Comparison of ENCODE assay signal across 16 cellular contexts in genomic region chr22:24514241-24515024, GRCh38. TPM values are rescaled to one million over a fixed set of nuclear protein-coding genes. Genes with fewer than 3 reads are reported as not detected.
DNase-seq lines count a peak whose midpoint lies in the region; ATAC-seq, FAIRE-seq and TF ChIP-seq lines count a peak whose summit lies in the region.
"Had no signal": no experiment of that assay in that cellular context is flagged by ENCODE, and none has a peak within 500 bp of the region (broad histone marks: within the 10 kb centered on the region; RNA-seq: fewer than 3 reads in every experiment).

No MANE protein-coding gene starts in this region.

- H3K27me3 ChIP-seq in pancreas: no peaks in the 10 kb centered on the region

- WGBS in pancreas, 2 donors: 27 to 31% methylated on average over 14 of the region's 14 CpGs

- H3K4me1 Mint-ChIP-seq in activated B cell treated with CpG ODN at 0.5 μM for 24 hours: peaks cover 50% of the 10 kb centered on the region
- peaks cover 29% of the 10 kb centered on the region for H3K4me1 Mint-ChIP-seq in activated naive CD8-positive, alpha-beta T cell treated with anti-CD3 and anti-CD28 coated beads, Interleukin-2, amount 50 U/mL, for 24 hours

- H3K27me3 Mint-ChIP-seq in activated B cell treated with CpG ODN at 0.5 μM for 24 hours: no peaks in the 10 kb centered on the region
- no peaks in the 10 kb centered on the region for H3K27me3 Mint-ChIP-seq in activated naive CD8-positive, alpha-beta T cell treated with anti-CD3 and anti-CD28 coated beads, Interleukin-2, amount 50 U/mL, for 24 hours
- H3K27me3 Mint-ChIP-seq: CD4-positive, alpha-beta memory T cell had no signal

- POLR2A ChIA-PET in activated B cell treated with CpG ODN at 0.5 μM for 24 hours (lab: Charles Lee): interaction anchor here (1.6 to 1.8 kb wide), 2 partner anchors 87 to 90 kb away, joined by 4 to 6 read pairs; partner anchors contain the start of gene ADORA2A

- DNase-seq in D341Med (ENCODE audit: low spot score) (peak; percentile 46), activated B cell treated with CpG ODN at 0.5 μM for 24 hours (no peak), pancreas (peak in 4 of 6 donors; percentile 31 to 56 (median 42))
- DNase-seq in activated naive CD8-positive, alpha-beta T cell treated with anti-CD3 and anti-CD28 coated beads, Interleukin-2, amount 50 U/mL, for 24 hours: no peak
- no peak for DNase-seq in activated naive CD4-positive, alpha-beta T cell treated with anti-CD3 and anti-CD28 coated beads, Interleukin-2, amount 50 U/mL, for 72 hours (ENCODE audit: low spot score in 2 of 2)
- DNase-seq: activated naive CD4-positive, alpha-beta T cell; CD4-positive, alpha-beta memory T cell; GDM1; H9; occipital lobe had no signal

- no peaks in the 10 kb centered on the region for H3K9me3 ChIP-seq in pancreas

- H3K4me3 Mint-ChIP-seq in activated B cell treated with CpG ODN at 0.5 μM for 24 hours: no peak overlapping the region
- no peak overlapping the region for H3K4me3 Mint-ChIP-seq in activated naive CD8-positive, alpha-beta T cell treated with anti-CD3 and anti-CD28 coated beads, Interleukin-2, amount 50 U/mL, for 24 hours
- H3K4me3 Mint-ChIP-seq: CD4-positive, alpha-beta memory T cell; dendritic cell treated with granulocyte-macrophage colony-stimulating factor and Interleukin-4, amounts not matched to agents 40 ng/mL and 50 ng/mL, for 4 days; H9 had no signal

- TF ChIP-seq CTCF in activated B cell treated with CpG ODN at 0.5 μM for 24 hours (IDR thresholded peaks at IDR 0.05): no peak
- no peak for TF ChIP-seq CTCF in pancreas (IDR thresholded peaks at IDR 0.05)

- H3K4me3 ChIP-seq in pancreas: no peak overlapping the region

- no peaks in the 10 kb centered on the region for H3K36me3 ChIP-seq in pancreas

- peaks cover 12 to 31% (median 23%) of the 10 kb centered on the region in 3 donors for H3K4me1 ChIP-seq in pancreas

- FAIRE-seq in pancreas (lab: Jason Lieb, UNC): no peak

- intact Hi-C loops in activated B cell treated with CpG ODN at 0.5 μM for 24 hours (cut with micrococcal nuclease) (no loop called here), pancreas (cut with DNase I) (loop anchor here in 1 of 3 donors (5.0 kb wide), 1 partner anchor 87 kb away; the partner anchor contains the start of gene ADORA2A)

- no peak overlapping the region for H3K27ac Mint-ChIP-seq in activated B cell treated with CpG ODN at 0.5 μM for 24 hours
- no peak overlapping the region for H3K27ac Mint-ChIP-seq in activated naive CD8-positive, alpha-beta T cell treated with anti-CD3 and anti-CD28 coated beads, Interleukin-2, amount 50 U/mL, for 24 hours
- H3K27ac Mint-ChIP-seq in activated naive CD4-positive, alpha-beta T cell treated with anti-CD3 and anti-CD28 coated beads, Interleukin-2, amount 50 U/mL, for 72 hours: no peak overlapping the region
- H3K27ac Mint-ChIP-seq: CD4-positive, alpha-beta memory T cell; dendritic cell treated with granulocyte-macrophage colony-stimulating factor and Interleukin-4, amounts not matched to agents 40 ng/mL and 50 ng/mL, for 4 days; H9; IgD-negative memory B cell had no signal

- H3K27ac ChIP-seq in pancreas: peak overlapping the region in 1 of 4 donors; percentile 44

- no peaks in the 10 kb centered on the region for H3K36me3 Mint-ChIP-seq in activated B cell treated with CpG ODN at 0.5 μM for 24 hours (ENCODE audit: low read depth)
- no peaks in the 10 kb centered on the region for H3K36me3 Mint-ChIP-seq in activated naive CD8-positive, alpha-beta T cell treated with anti-CD3 and anti-CD28 coated beads, Interleukin-2, amount 50 U/mL, for 24 hours (ENCODE audit: low read depth)
- no peaks in the 10 kb centered on the region for H3K36me3 Mint-ChIP-seq in activated naive CD4-positive, alpha-beta T cell treated with anti-CD3 and anti-CD28 coated beads, Interleukin-2, amount 50 U/mL, for 72 hours
- H3K36me3 Mint-ChIP-seq: CD4-positive, alpha-beta memory T cell had no signal

- no peaks in the 10 kb centered on the region for H3K9me3 Mint-ChIP-seq in activated B cell treated with CpG ODN at 0.5 μM for 24 hours
- no peaks in the 10 kb centered on the region for H3K9me3 Mint-ChIP-seq in activated naive CD8-positive, alpha-beta T cell treated with anti-CD3 and anti-CD28 coated beads, Interleukin-2, amount 50 U/mL, for 24 hours
- no peaks in the 10 kb centered on the region for H3K9me3 Mint-ChIP-seq in activated naive CD4-positive, alpha-beta T cell treated with anti-CD3 and anti-CD28 coated beads, Interleukin-2, amount 50 U/mL, for 72 hours
- H3K9me3 Mint-ChIP-seq: CD4-positive, alpha-beta memory T cell; dendritic cell treated with granulocyte-macrophage colony-stimulating factor and Interleukin-4, amounts not matched to agents 40 ng/mL and 50 ng/mL, for 4 days; H9; IgD-negative memory B cell had no signal

- CTCF ChIA-PET in activated B cell treated with CpG ODN at 0.5 μM for 24 hours (lab: Charles Lee): interaction anchor here (2.3 kb wide), 1 partner anchor 12 kb away, joined by 9 read pairs; no protein-coding TSS in a partner anchor

- ATAC-seq in HG02610 (IDR thresholded peaks at IDR 0.05; ENCODE audit: unreplicated experiment) (peak; percentile 47), activated B cell treated with CpG ODN at 0.5 μM for 24 hours (ENCODE audit: low read depth) (peak; percentile 36), pancreas (peak; percentile 79 to 92 (median 84)), HG02884 (IDR thresholded peaks at IDR 0.05; ENCODE audit: unreplicated experiment) (no peak)
- ATAC-seq in activated naive CD8-positive, alpha-beta T cell treated with anti-CD3 and anti-CD28 coated beads, Interleukin-2, amount 50 U/mL, for 24 hours: no peak
- no peak for ATAC-seq in activated naive CD4-positive, alpha-beta T cell treated with anti-CD3 and anti-CD28 coated beads, Interleukin-2, amount 50 U/mL, for 72 hours
- ATAC-seq: esophagus mucosa, SK-N-SH treated with all-trans-retinoic acid at 6 μM for 48 hours had no signal

RNA-seq across cellular contexts. Expression of gene UPB1, which starts 19.3 kb away (rescaled TPM):
- 1.1 and 1.3 TPM in 2 replicates for total RNA-seq in activated B cell treated with CpG ODN at 0.5 μM for 24 hours
- under 1 TPM; 0.08 to 0.32 (median 0.21) TPM for total RNA-seq in pancreas
- polyA plus RNA-seq in pancreas: 1 to 10 TPM in 1 of 2 donors, under 1 TPM in 1; 0.30 to 2.3 TPM
- under 1 TPM; 0.23 to 0.57 TPM for total RNA-seq in activated naive CD4-positive, alpha-beta T cell treated with anti-CD3 and anti-CD28 coated beads, Interleukin-2, amount 50 U/mL, for 72 hours
- total RNA-seq: H9, occipital lobe had no signal
- polyA plus RNA-seq: CD4-positive, alpha-beta memory T cell; IgD-negative memory B cell had no signal

RNA-seq across cellular contexts. Expression of gene GUCD1, which starts 40.5 kb away (rescaled TPM):
- total RNA-seq in activated B cell treated with CpG ODN at 0.5 μM for 24 hours: 134 and 141 TPM in 2 replicates
- 10 to 100 TPM; 41.0 to 55.2 (median 46.3) TPM for total RNA-seq in pancreas
- 10 to 100 TPM; 39.9 to 41.1 TPM for polyA plus RNA-seq in pancreas
- 100 to 1,000 TPM; 106 to 137 TPM for total RNA-seq in activated naive CD4-positive, alpha-beta T cell treated with anti-CD3 and anti-CD28 coated beads, Interleukin-2, amount 50 U/mL, for 72 hours

RNA-seq across cellular contexts. Expression of gene SNRPD3, which starts 41.4 kb away (rescaled TPM):
- 96.5 and 98.6 TPM in 2 replicates for total RNA-seq in activated B cell treated with CpG ODN at 0.5 μM for 24 hours
- 10 to 100 TPM; 15.9 to 36.1 (median 27.8) TPM for total RNA-seq in pancreas
- polyA plus RNA-seq in pancreas: 10 to 100 TPM; 30.6 to 58.1 TPM
- total RNA-seq in activated naive CD4-positive, alpha-beta T cell treated with anti-CD3 and anti-CD28 coated beads, Interleukin-2, amount 50 U/mL, for 72 hours: 100 to 1,000 TPM; 115 to 138 TPM

Comparison
In these comparisons a context has a peak if more than half of its experiments do, and no peak if none do; other contexts are left out.
1. DNase-seq: peak in D341Med (single experiment) and pancreas (4 of 6); none in activated B cell treated with CpG ODN at 0.5 μM for 24 hours (single experiment), activated naive CD8-positive, alpha-beta T cell treated with anti-CD3 and anti-CD28 coated beads, Interleukin-2, amount 50 U/mL, for 24 hours (single experiment) and activated naive CD4-positive, alpha-beta T cell treated with anti-CD3 and anti-CD28 coated beads, Interleukin-2, amount 50 U/mL, for 72 hours (0 of 2).
2. ATAC-seq: peak in HG02610 (single experiment), activated B cell treated with CpG ODN at 0.5 μM for 24 hours (single experiment) and pancreas (4 of 4); none in HG02884 (single experiment), activated naive CD8-positive, alpha-beta T cell treated with anti-CD3 and anti-CD28 coated beads, Interleukin-2, amount 50 U/mL, for 24 hours (single experiment) and activated naive CD4-positive, alpha-beta T cell treated with anti-CD3 and anti-CD28 coated beads, Interleukin-2, amount 50 U/mL, for 72 hours (0 of 2).